2 cellular contexts compared by ENCODE assay signal in the genomic region with DNA sequence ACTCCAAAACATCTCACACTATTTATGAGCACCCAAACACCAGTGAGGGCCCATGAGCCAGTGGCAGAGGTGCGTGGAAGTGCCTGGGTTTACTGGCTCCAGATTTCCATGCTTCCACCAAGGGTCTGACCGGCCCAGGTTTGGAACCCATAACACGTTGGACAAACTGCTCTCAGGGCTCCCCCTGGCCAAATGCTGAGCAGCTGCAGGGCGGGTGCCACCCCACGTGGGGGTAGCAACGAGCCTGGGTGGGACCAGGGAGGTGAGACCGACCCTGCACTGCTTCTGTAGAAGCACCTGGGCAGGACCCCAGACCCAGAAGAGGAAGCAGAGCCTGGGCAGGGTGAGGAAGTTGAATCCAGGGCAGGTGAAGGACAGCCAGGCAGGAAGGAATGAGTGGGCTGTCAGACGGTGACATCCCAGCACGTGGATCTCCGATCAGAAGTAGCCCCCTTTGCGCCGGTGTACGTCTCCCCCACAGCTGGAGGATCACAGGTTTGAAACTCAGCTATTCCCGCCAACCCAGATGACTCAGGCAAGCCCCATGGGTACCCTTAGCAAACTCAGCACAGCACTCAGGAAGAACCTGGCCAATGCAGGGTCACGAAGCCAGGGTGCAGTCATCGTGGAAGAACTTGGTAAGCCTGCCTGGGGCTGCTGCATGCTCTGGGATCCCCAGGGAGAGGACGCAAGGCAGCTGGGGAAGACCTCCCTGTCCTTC.
TF ChIP-seq lines count a peak whose summit lies in the region.

No MANE protein-coding gene starts in this region.

TF ChIP-seq in WTC11, 78 proteins besides CTCF, POLR2A, EP300 and RAD21 (continued from another document):
- TF ChIP-seq, protein P1, sequence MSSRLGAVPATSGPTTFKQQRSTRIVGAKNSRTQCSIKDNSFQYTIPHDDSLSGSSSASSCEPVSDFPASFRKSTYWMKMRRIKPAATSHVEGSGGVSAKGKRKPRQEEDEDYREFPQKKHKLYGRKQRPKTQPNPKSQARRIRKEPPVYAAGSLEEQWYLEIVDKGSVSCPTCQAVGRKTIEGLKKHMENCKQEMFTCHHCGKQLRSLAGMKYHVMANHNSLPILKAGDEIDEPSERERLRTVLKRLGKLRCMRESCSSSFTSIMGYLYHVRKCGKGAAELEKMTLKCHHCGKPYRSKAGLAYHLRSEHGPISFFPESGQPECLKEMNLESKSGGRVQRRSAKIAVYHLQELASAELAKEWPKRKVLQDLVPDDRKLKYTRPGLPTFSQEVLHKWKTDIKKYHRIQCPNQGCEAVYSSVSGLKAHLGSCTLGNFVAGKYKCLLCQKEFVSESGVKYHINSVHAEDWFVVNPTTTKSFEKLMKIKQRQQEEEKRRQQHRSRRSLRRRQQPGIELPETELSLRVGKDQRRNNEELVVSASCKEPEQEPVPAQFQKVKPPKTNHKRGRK (CRISPR knock-in tag; IDR thresholded peaks at IDR 0.05; ENCODE audit: borderline replicate concordance) = no peak
- TF ChIP-seq, protein P2, sequence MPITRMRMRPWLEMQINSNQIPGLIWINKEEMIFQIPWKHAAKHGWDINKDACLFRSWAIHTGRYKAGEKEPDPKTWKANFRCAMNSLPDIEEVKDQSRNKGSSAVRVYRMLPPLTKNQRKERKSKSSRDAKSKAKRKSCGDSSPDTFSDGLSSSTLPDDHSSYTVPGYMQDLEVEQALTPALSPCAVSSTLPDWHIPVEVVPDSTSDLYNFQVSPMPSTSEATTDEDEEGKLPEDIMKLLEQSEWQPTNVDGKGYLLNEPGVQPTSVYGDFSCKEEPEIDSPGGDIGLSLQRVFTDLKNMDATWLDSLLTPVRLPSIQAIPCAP (CRISPR knock-in tag; IDR thresholded peaks at IDR 0.05) = no peak
- TF ChIP-seq, protein P3, sequence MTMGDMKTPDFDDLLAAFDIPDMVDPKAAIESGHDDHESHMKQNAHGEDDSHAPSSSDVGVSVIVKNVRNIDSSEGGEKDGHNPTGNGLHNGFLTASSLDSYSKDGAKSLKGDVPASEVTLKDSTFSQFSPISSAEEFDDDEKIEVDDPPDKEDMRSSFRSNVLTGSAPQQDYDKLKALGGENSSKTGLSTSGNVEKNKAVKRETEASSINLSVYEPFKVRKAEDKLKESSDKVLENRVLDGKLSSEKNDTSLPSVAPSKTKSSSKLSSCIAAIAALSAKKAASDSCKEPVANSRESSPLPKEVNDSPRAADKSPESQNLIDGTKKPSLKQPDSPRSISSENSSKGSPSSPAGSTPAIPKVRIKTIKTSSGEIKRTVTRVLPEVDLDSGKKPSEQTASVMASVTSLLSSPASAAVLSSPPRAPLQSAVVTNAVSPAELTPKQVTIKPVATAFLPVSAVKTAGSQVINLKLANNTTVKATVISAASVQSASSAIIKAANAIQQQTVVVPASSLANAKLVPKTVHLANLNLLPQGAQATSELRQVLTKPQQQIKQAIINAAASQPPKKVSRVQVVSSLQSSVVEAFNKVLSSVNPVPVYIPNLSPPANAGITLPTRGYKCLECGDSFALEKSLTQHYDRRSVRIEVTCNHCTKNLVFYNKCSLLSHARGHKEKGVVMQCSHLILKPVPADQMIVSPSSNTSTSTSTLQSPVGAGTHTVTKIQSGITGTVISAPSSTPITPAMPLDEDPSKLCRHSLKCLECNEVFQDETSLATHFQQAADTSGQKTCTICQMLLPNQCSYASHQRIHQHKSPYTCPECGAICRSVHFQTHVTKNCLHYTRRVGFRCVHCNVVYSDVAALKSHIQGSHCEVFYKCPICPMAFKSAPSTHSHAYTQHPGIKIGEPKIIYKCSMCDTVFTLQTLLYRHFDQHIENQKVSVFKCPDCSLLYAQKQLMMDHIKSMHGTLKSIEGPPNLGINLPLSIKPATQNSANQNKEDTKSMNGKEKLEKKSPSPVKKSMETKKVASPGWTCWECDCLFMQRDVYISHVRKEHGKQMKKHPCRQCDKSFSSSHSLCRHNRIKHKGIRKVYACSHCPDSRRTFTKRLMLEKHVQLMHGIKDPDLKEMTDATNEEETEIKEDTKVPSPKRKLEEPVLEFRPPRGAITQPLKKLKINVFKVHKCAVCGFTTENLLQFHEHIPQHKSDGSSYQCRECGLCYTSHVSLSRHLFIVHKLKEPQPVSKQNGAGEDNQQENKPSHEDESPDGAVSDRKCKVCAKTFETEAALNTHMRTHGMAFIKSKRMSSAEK (CRISPR knock-in tag; IDR thresholded peaks at IDR 0.05; ENCODE audit: borderline replicate concordance) = no peak

TF ChIP-seq in HepG2, 621 proteins besides CTCF, POLR2A, EP300 and RAD21 (continued from another document):
- TF ChIP-seq, protein P4, sequence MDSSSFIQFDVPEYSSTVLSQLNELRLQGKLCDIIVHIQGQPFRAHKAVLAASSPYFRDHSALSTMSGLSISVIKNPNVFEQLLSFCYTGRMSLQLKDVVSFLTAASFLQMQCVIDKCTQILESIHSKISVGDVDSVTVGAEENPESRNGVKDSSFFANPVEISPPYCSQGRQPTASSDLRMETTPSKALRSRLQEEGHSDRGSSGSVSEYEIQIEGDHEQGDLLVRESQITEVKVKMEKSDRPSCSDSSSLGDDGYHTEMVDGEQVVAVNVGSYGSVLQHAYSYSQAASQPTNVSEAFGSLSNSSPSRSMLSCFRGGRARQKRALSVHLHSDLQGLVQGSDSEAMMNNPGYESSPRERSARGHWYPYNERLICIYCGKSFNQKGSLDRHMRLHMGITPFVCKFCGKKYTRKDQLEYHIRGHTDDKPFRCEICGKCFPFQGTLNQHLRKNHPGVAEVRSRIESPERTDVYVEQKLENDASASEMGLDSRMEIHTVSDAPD (CRISPR knock-in tag; IDR thresholded peaks at IDR 0.05) = no peak
- TF ChIP-seq, protein P5, sequence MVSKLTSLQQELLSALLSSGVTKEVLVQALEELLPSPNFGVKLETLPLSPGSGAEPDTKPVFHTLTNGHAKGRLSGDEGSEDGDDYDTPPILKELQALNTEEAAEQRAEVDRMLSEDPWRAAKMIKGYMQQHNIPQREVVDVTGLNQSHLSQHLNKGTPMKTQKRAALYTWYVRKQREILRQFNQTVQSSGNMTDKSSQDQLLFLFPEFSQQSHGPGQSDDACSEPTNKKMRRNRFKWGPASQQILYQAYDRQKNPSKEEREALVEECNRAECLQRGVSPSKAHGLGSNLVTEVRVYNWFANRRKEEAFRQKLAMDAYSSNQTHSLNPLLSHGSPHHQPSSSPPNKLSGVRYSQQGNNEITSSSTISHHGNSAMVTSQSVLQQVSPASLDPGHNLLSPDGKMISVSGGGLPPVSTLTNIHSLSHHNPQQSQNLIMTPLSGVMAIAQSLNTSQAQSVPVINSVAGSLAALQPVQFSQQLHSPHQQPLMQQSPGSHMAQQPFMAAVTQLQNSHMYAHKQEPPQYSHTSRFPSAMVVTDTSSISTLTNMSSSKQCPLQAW (CRISPR knock-in tag; IDR thresholded peaks at IDR 0.05) = no peak
- TF ChIP-seq, protein P6, sequence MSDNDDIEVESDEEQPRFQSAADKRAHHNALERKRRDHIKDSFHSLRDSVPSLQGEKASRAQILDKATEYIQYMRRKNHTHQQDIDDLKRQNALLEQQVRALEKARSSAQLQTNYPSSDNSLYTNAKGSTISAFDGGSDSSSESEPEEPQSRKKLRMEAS (IDR thresholded peaks at IDR 0.05) = no peak
- TF ChIP-seq CREM (IDR thresholded peaks at IDR 0.05) (no peak), CREM (CRISPR knock-in tag; IDR thresholded peaks at IDR 0.05) (no peak), ZNF143 (CRISPR knock-in tag; IDR thresholded peaks at IDR 0.05) (no peak)
